ENCODE assay signal across 1 cellular context in the genomic region with DNA sequence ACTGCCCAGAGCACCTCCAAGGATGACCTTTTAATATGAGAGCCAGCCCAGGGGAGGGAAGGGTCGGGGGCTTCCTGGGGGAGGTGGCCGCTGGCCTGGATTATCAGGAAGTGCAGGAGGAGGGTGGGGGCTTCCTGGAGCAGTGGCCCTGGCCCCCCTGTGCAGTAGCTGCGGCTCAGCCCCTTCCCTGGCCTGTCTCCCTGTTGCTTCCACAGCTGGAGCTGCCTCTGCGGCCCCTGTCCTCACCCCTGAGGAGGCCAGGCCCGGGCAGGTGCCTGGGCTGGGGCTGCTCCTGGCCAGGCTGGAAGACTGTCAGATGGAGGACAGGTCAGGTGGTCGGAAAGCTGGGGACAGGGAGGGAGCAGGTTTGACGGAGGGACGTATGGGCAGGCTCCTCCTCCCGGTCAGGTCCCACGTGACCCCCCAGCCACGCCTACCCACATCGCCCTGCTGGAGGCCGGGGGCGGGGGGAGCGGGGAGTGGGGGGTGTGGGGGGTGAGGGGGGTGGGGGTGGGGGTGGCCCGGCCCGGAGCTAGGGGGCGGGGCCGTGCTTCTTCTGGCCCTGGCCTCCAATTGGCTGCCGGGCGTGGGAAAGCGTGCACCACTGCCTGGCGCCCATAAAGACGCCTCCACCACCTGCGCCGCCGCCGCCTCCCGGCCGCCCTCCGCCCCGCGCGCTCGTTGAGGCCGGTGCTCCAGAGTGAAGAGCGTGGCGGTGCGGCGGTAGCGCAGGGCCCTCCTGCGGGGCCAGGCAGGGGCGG.
TF ChIP-seq lines count a peak whose summit lies in the region.

No MANE protein-coding gene starts in this region.

TF ChIP-seq in HepG2, 621 proteins besides CTCF, POLR2A, EP300 and RAD21 (continued from another document and continues in another):
- TF ChIP-seq, protein P1, sequence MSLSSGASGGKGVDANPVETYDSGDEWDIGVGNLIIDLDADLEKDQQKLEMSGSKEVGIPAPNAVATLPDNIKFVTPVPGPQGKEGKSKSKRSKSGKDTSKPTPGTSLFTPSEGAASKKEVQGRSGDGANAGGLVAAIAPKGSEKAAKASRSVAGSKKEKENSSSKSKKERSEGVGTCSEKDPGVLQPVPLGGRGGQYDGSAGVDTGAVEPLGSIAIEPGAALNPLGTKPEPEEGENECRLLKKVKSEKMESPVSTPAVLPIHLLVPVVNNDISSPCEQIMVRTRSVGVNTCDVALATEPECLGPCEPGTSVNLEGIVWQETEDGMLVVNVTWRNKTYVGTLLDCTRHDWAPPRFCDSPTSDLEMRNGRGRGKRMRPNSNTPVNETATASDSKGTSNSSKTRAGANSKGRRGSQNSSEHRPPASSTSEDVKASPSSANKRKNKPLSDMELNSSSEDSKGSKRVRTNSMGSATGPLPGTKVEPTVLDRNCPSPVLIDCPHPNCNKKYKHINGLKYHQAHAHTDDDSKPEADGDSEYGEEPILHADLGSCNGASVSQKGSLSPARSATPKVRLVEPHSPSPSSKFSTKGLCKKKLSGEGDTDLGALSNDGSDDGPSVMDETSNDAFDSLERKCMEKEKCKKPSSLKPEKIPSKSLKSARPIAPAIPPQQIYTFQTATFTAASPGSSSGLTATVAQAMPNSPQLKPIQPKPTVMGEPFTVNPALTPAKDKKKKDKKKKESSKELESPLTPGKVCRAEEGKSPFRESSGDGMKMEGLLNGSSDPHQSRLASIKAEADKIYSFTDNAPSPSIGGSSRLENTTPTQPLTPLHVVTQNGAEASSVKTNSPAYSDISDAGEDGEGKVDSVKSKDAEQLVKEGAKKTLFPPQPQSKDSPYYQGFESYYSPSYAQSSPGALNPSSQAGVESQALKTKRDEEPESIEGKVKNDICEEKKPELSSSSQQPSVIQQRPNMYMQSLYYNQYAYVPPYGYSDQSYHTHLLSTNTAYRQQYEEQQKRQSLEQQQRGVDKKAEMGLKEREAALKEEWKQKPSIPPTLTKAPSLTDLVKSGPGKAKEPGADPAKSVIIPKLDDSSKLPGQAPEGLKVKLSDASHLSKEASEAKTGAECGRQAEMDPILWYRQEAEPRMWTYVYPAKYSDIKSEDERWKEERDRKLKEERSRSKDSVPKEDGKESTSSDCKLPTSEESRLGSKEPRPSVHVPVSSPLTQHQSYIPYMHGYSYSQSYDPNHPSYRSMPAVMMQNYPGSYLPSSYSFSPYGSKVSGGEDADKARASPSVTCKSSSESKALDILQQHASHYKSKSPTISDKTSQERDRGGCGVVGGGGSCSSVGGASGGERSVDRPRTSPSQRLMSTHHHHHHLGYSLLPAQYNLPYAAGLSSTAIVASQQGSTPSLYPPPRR (CRISPR knock-in tag; IDR thresholded peaks at IDR 0.05; ENCODE audit: borderline replicate concordance): no peak
- TF ChIP-seq GABPA (IDR thresholded peaks at IDR 0.05; ENCODE audit: low read depth, low read length) (no peak), GABPA (CRISPR knock-in tag; IDR thresholded peaks at IDR 0.05; ENCODE audit: low read depth) (no peak), TBL1XR1 (IDR thresholded peaks at IDR 0.05; ENCODE audit: borderline replicate concordance, low read length, partially characterized antibody) (no peak), TOPORS (CRISPR knock-in tag; IDR thresholded peaks at IDR 0.05) (no peak), PPARG (CRISPR knock-in tag; conservative IDR thresholded peaks at IDR 0.05) (no peak), ZNF891 (CRISPR knock-in tag; IDR thresholded peaks at IDR 0.05) (no peak), AKAP8 (CRISPR knock-in tag; IDR thresholded peaks at IDR 0.05) (peak; percentile 46; the same call in 1 of the 2 replicates), GABPB1 (CRISPR knock-in tag; IDR thresholded peaks at IDR 0.05) (peak; percentile 53; the same call in 1 of the 2 replicates), PRPF4 (IDR thresholded peaks at IDR 0.05; ENCODE audit: low read depth, low read length, poor library complexity, severe bottlenecking) (no peak), ZNF614 (CRISPR knock-in tag; IDR thresholded peaks at IDR 0.05; ENCODE audit: borderline replicate concordance) (no peak), MTF2 (CRISPR knock-in tag; IDR thresholded peaks at IDR 0.05; ENCODE audit: borderline replicate concordance) (no peak; the same call in 1 of the 2 replicates), TBX2 (CRISPR knock-in tag; IDR thresholded peaks at IDR 0.05; ENCODE audit: borderline replicate concordance) (peak; percentile 63; the same call in 1 of the 2 replicates), KDM6A (CRISPR knock-in tag; IDR thresholded peaks at IDR 0.05; ENCODE audit: low read depth) (no peak), KAT8 (CRISPR knock-in tag; IDR thresholded peaks at IDR 0.05) (no peak), ZSCAN29 (CRISPR knock-in tag; conservative IDR thresholded peaks at IDR 0.05) (no peak), RFX5 (IDR thresholded peaks at IDR 0.05; ENCODE audit: low read depth, low read length) (no peak), ZFP36L1 (CRISPR knock-in tag; IDR thresholded peaks at IDR 0.05) (no peak), NR2F6 (IDR thresholded peaks at IDR 0.05) (no peak), NR2F6 (CRISPR knock-in tag; IDR thresholded peaks at IDR 0.05) (no peak), ZNF331 (CRISPR knock-in tag; IDR thresholded peaks at IDR 0.05) (no peak), NFIB (CRISPR knock-in tag; IDR thresholded peaks at IDR 0.05; ENCODE audit: borderline replicate concordance) (no peak), ZNF572 (CRISPR knock-in tag; IDR thresholded peaks at IDR 0.05) (no peak), PHF5A (CRISPR knock-in tag; IDR thresholded peaks at IDR 0.05; ENCODE audit: low read depth, unreplicated experiment) (no peak), FOXM1 (CRISPR knock-in tag; IDR thresholded peaks at IDR 0.05) (no peak), ADNP (CRISPR knock-in tag; IDR thresholded peaks at IDR 0.05) (no peak; the same call in 1 of the 2 replicates), ZZZ3 (CRISPR knock-in tag; IDR thresholded peaks at IDR 0.05; ENCODE audit: borderline replicate concordance) (no peak), TCF12 (IDR thresholded peaks at IDR 0.05) (no peak), TCF12 (CRISPR knock-in tag; IDR thresholded peaks at IDR 0.05) (no peak), JDP2 (CRISPR knock-in tag; IDR thresholded peaks at IDR 0.05; ENCODE audit: borderline replicate concordance) (no peak), ARID2 (CRISPR knock-in tag; IDR thresholded peaks at IDR 0.05; ENCODE audit: borderline replicate concordance) (no peak), ZNF160 (CRISPR knock-in tag; IDR thresholded peaks at IDR 0.05) (no peak), ZSCAN30 (CRISPR knock-in tag; IDR thresholded peaks at IDR 0.05) (no peak), KLF11 (CRISPR knock-in tag; IDR thresholded peaks at IDR 0.05) (no peak), BRD4 (CRISPR knock-in tag; IDR thresholded peaks at IDR 0.05) (no peak), NFE2L2 (IDR thresholded peaks at IDR 0.05; ENCODE audit: low read length) (no peak), IRF2 (CRISPR knock-in tag; IDR thresholded peaks at IDR 0.05) (peak; percentile 58; the same call in 1 of the 2 replicates), ZNF615 (CRISPR knock-in tag; IDR thresholded peaks at IDR 0.05; ENCODE audit: borderline replicate concordance) (no peak), HOXA7 (CRISPR knock-in tag; IDR thresholded peaks at IDR 0.05) (no peak), MTA3 (CRISPR knock-in tag; IDR thresholded peaks at IDR 0.05) (no peak), ZBTB3 (CRISPR knock-in tag; IDR thresholded peaks at IDR 0.05; ENCODE audit: borderline replicate concordance, low read depth) (no peak)
- TF ChIP-seq, protein P2, sequence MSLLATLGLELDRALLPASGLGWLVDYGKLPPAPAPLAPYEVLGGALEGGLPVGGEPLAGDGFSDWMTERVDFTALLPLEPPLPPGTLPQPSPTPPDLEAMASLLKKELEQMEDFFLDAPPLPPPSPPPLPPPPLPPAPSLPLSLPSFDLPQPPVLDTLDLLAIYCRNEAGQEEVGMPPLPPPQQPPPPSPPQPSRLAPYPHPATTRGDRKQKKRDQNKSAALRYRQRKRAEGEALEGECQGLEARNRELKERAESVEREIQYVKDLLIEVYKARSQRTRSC (CRISPR knock-in tag; IDR thresholded peaks at IDR 0.05; ENCODE audit: low read depth): no peak
- TF ChIP-seq, protein P3, sequence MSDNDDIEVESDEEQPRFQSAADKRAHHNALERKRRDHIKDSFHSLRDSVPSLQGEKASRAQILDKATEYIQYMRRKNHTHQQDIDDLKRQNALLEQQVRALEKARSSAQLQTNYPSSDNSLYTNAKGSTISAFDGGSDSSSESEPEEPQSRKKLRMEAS (IDR thresholded peaks at IDR 0.05): peak; percentile 72
- TF ChIP-seq, protein P4, sequence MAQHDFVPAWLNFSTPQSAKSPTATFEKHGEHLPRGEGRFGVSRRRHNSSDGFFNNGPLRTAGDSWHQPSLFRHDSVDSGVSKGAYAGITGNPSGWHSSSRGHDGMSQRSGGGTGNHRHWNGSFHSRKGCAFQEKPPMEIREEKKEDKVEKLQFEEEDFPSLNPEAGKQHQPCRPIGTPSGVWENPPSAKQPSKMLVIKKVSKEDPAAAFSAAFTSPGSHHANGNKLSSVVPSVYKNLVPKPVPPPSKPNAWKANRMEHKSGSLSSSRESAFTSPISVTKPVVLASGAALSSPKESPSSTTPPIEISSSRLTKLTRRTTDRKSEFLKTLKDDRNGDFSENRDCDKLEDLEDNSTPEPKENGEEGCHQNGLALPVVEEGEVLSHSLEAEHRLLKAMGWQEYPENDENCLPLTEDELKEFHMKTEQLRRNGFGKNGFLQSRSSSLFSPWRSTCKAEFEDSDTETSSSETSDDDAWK (CRISPR knock-in tag; IDR thresholded peaks at IDR 0.05): no peak
- TF ChIP-seq, protein P5, sequence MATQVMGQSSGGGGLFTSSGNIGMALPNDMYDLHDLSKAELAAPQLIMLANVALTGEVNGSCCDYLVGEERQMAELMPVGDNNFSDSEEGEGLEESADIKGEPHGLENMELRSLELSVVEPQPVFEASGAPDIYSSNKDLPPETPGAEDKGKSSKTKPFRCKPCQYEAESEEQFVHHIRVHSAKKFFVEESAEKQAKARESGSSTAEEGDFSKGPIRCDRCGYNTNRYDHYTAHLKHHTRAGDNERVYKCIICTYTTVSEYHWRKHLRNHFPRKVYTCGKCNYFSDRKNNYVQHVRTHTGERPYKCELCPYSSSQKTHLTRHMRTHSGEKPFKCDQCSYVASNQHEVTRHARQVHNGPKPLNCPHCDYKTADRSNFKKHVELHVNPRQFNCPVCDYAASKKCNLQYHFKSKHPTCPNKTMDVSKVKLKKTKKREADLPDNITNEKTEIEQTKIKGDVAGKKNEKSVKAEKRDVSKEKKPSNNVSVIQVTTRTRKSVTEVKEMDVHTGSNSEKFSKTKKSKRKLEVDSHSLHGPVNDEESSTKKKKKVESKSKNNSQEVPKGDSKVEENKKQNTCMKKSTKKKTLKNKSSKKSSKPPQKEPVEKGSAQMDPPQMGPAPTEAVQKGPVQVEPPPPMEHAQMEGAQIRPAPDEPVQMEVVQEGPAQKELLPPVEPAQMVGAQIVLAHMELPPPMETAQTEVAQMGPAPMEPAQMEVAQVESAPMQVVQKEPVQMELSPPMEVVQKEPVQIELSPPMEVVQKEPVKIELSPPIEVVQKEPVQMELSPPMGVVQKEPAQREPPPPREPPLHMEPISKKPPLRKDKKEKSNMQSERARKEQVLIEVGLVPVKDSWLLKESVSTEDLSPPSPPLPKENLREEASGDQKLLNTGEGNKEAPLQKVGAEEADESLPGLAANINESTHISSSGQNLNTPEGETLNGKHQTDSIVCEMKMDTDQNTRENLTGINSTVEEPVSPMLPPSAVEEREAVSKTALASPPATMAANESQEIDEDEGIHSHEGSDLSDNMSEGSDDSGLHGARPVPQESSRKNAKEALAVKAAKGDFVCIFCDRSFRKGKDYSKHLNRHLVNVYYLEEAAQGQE (IDR thresholded peaks at IDR 0.05; ENCODE audit: borderline replicate concordance in 1 of 2, low read depth in 1 of 2, low read length in 2 of 2): no peak
- TF ChIP-seq, protein P6, sequence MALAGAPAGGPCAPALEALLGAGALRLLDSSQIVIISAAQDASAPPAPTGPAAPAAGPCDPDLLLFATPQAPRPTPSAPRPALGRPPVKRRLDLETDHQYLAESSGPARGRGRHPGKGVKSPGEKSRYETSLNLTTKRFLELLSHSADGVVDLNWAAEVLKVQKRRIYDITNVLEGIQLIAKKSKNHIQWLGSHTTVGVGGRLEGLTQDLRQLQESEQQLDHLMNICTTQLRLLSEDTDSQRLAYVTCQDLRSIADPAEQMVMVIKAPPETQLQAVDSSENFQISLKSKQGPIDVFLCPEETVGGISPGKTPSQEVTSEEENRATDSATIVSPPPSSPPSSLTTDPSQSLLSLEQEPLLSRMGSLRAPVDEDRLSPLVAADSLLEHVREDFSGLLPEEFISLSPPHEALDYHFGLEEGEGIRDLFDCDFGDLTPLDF (CRISPR knock-in tag; IDR thresholded peaks at IDR 0.05): no peak
- TF ChIP-seq, protein P7, sequence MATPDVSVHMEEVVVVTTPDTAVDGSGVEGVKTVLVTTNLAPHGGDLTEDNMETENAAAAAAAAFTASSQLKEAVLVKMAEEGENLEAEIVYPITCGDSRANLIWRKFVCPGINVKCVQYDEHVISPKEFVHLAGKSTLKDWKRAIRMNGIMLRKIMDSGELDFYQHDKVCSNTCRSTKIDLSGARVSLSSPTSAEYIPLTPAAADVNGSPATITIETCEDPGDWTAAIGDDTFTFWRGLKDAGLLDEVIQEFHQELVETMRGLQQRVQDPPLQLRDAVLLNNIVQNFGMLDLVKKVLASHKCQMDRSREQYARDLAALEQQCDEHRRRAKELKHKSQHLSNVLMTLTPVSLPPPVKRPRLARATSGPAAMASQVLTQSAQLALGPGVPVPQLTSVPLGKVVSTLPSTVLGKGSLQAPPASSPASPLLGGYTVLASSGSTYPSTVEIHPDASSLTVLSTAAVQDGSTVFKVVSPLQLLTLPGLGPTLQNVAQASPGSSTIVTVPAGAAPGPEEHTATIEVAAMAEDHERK (CRISPR knock-in tag; IDR thresholded peaks at IDR 0.05; ENCODE audit: low read depth): no peak
- TF ChIP-seq, protein P8, sequence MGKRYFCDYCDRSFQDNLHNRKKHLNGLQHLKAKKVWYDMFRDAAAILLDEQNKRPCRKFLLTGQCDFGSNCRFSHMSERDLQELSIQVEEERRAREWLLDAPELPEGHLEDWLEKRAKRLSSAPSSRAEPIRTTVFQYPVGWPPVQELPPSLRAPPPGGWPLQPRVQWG (CRISPR knock-in tag; IDR thresholded peaks at IDR 0.05; ENCODE audit: borderline replicate concordance, low read depth): no peak
- TF ChIP-seq, protein P9, sequence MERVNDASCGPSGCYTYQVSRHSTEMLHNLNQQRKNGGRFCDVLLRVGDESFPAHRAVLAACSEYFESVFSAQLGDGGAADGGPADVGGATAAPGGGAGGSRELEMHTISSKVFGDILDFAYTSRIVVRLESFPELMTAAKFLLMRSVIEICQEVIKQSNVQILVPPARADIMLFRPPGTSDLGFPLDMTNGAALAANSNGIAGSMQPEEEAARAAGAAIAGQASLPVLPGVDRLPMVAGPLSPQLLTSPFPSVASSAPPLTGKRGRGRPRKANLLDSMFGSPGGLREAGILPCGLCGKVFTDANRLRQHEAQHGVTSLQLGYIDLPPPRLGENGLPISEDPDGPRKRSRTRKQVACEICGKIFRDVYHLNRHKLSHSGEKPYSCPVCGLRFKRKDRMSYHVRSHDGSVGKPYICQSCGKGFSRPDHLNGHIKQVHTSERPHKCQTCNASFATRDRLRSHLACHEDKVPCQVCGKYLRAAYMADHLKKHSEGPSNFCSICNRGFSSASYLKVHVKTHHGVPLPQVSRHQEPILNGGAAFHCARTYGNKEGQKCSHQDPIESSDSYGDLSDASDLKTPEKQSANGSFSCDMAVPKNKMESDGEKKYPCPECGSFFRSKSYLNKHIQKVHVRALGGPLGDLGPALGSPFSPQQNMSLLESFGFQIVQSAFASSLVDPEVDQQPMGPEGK (CRISPR knock-in tag; IDR thresholded peaks at IDR 0.05): peak; percentile 59; the same call in 1 of the 2 replicates
- TF ChIP-seq, protein P10, sequence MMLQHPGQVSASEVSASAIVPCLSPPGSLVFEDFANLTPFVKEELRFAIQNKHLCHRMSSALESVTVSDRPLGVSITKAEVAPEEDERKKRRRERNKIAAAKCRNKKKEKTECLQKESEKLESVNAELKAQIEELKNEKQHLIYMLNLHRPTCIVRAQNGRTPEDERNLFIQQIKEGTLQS (CRISPR knock-in tag; IDR thresholded peaks at IDR 0.05): 0 out of 2 replicates have a peak, but pooled peaks have one; percentile 10
